In genomic region chr2:235739704-235740415, GRCh38 we compare ENCODE assay signal across 20 cellular contexts.
"Had no signal": no experiment of that assay in that cellular context is flagged by ENCODE, and none has a peak within 500 bp of the region (broad histone marks: within the 10 kb centered on the region; RNA-seq: fewer than 3 reads in every experiment).

No MANE protein-coding gene starts in this region.

- DNase-seq: activated CD4-positive, alpha-beta T cell treated with anti-CD3 and anti-CD28 coated beads, Interleukin-2, amount 50 U/mL, for 1 hour; activated CD4-positive, CD25-positive, alpha-beta regulatory T cell treated with anti-CD3 and anti-CD28 coated beads, Interleukin-2, amount 50 U/mL, for 72 hours; activated CD8-positive, alpha-beta memory T cell treated with anti-CD3 and anti-CD28 coated beads, Interleukin-2, amount 50 U/mL, for 4 hours; activated effector memory CD4-positive, alpha-beta T cell treated with anti-CD3 and anti-CD28 coated beads, Interleukin-2, amount 50 U/mL, for 16 hours; activated naive CD4-positive, alpha-beta T cell treated with anti-CD3 and anti-CD28 coated beads, Interleukin-2, amount 50 U/mL, for 16 hours; activated T-cell treated with anti-CD3 and anti-CD28 coated beads, Interleukin-2, amount 50 U/mL, for 48 hours; cortex of kidney; effector CD8-positive, alpha-beta T cell; heart right ventricle; left ventricle myocardium superior; sigmoid colon; stimulated activated CD4-positive, alpha-beta T cell treated with anti-CD3 and anti-CD28 coated beads, Interleukin-4, amount 100 ng/mL, for 4 hours; stimulated activated naive CD4-positive, alpha-beta T cell; tibial artery had no signal

- H3K27ac ChIP-seq: breast epithelium, esophagus muscularis mucosa, gastroesophageal sphincter, heart right ventricle, tibial artery had no signal

- H3K4me3 ChIP-seq: breast epithelium, esophagus muscularis mucosa, gastroesophageal sphincter, heart right ventricle, sigmoid colon, tibial artery had no signal

- H3K9me3 Mint-ChIP-seq: T-helper 1 cell treated with Interleukin-12 subunit alpha and Interleukin-12 subunit beta and Interleukin-4 antibody, amounts not matched to agents 30 μg/mL and 1 μg/mL, for 36 hours had no signal

- H3K9me3 ChIP-seq: breast epithelium, esophagus muscularis mucosa, gastroesophageal sphincter, heart right ventricle, sigmoid colon, tibial artery had no signal

- H3K4me1 ChIP-seq: breast epithelium, gastroesophageal sphincter, heart right ventricle, sigmoid colon, tibial artery had no signal

- H3K27me3 ChIP-seq: breast epithelium, esophagus muscularis mucosa, gastroesophageal sphincter, heart right ventricle, sigmoid colon, tibial artery had no signal

- FAIRE-seq: endothelial cell of umbilical vein, urothelium cell line had no signal

- H3K27ac Mint-ChIP-seq: T-helper 1 cell treated with Interleukin-12 subunit alpha and Interleukin-12 subunit beta and Interleukin-4 antibody, amounts not matched to agents 30 μg/mL and 1 μg/mL, for 36 hours had no signal

- H3K4me3 Mint-ChIP-seq: T-helper 1 cell treated with Interleukin-12 subunit alpha and Interleukin-12 subunit beta and Interleukin-4 antibody, amounts not matched to agents 30 μg/mL and 1 μg/mL, for 36 hours had no signal

- ATAC-seq: gastroesophageal sphincter, left ventricle myocardium superior had no signal

- H3K36me3 ChIP-seq: breast epithelium, tibial artery had no signal
